In genomic region chr14:24269368-24269767, GRCh38 we compare ENCODE assay signal across 1 cellular context.
A peak's percentile ranks its signal among the peaks of the same experiment; 100 is the strongest.
TF ChIP-seq lines count a peak whose summit lies in the region.

No MANE protein-coding gene starts in this region.

TF ChIP-seq in HEK293, 187 proteins besides CTCF, POLR2A, EP300 and RAD21:
- TF ChIP-seq ZNF175 (tag by site-specific recombination; IDR thresholded peaks at IDR 0.05), result no peak
- TF ChIP-seq ZNF664 (tag by site-specific recombination; IDR thresholded peaks at IDR 0.05), result peak; percentile 84
